Comparison of ENCODE assay signal across 8 cellular contexts in the genomic region with DNA sequence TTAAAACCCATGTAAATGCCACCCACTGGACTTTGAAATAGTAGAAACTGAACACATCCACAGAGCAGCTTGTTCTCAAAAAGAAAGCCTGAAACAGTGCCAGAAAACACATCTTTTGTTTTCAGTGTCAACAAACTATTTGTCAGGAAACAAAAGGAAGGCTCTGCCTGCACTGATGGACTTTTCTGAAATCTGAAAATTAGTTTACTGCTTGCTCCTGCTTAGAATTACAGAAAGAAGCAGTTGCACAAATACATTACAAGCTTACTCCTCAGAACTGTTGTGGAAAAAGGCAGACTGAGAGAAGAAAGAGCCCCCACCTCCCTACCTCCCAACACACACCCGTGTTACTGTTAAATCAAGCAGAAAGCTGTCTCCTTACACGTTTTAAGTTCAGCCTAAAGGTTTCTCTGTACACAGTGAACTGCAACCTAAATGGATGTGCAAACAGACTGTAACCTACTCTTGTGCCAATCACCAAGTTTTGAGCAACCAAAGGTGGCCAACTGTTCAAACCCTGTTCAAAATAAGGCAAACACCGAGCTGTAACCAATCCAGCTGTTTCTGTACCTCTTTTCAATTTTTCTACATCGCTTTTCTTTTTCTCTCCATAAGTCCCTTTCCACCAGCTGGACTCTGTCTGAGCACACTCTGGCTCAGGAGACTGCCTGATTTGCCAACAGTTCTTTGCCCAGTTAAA. TPM values are rescaled to one million over a fixed set of nuclear protein-coding genes. Genes with fewer than 3 reads are reported as not detected.
DNase-seq lines count a peak whose midpoint lies in the region; ATAC-seq and TF ChIP-seq lines count a peak whose summit lies in the region.

No MANE protein-coding gene starts in this region.

- H2AFZ ChIP-seq in osteoblast (ENCODE audit: low read length) = peak overlapping the region; percentile 39

- H3K36me3 ChIP-seq in osteoblast (ENCODE audit: insufficient read depth, low read length) = no peaks in the 10 kb centered on the region

- H3K4me3 ChIP-seq in coronary artery (peak overlapping the region; percentile 49), osteoblast (ENCODE audit: insufficient read depth, low read length) (no peak overlapping the region)

- ATAC-seq in GM18511 (IDR thresholded peaks at IDR 0.05; ENCODE audit: unreplicated experiment) = peak; percentile 25
- ATAC-seq in HG03432 (IDR thresholded peaks at IDR 0.05; ENCODE audit: unreplicated experiment) = peak; percentile 23
- no peak for ATAC-seq in GM18861 (IDR thresholded peaks at IDR 0.05; ENCODE audit: unreplicated experiment)
- no peak for ATAC-seq in HG03280 (IDR thresholded peaks at IDR 0.05; ENCODE audit: unreplicated experiment)

- no peak overlapping the region for H3K4me2 ChIP-seq in osteoblast (ENCODE audit: insufficient read depth, low read length)

- DNase-seq in coronary artery (ENCODE audit: low spot score) (no peak), osteoblast (ENCODE audit: insufficient read length, low spot score, missing footprints) (no peak), NCI-H1694 treated with DMSO at 0.1 percent for 48 hours (lab: John Stamatoyannopoulos, UW) (no peak), NCI-H446 (lab: John Stamatoyannopoulos, UW) (no peak)

- H3K27ac ChIP-seq in coronary artery (peak overlapping the region; percentile 46 to 72), osteoblast (ENCODE audit: low read depth, low read length) (no peak overlapping the region)

- H3K79me2 ChIP-seq in osteoblast (ENCODE audit: insufficient read depth, low read length) = no peaks in the 10 kb centered on the region

- H4K20me1 ChIP-seq in osteoblast (ENCODE audit: insufficient read depth, low read length) = no peaks in the 10 kb centered on the region

- H3K4me1 ChIP-seq in osteoblast (ENCODE audit: insufficient read depth, low read length) = no peaks in the 10 kb centered on the region

- no peak for TF ChIP-seq CTCF in coronary artery (IDR thresholded peaks at IDR 0.05)
- TF ChIP-seq CTCF in osteoblast (IDR thresholded peaks at IDR 0.05; ENCODE audit: extremely low read depth, low read depth, low read length) = no peak

- H3K9me3 ChIP-seq in osteoblast (ENCODE audit: low read depth, low read length) = no peaks in the 10 kb centered on the region

- H3K27me3 ChIP-seq in osteoblast (ENCODE audit: insufficient read depth, low read length) = no peaks in the 10 kb centered on the region

RNA-seq across cellular contexts. Expression of gene FRK, which starts 43.7 kb away (rescaled TPM):
- 1.1 and 1.2 TPM in 2 replicates for total RNA-seq in osteoblast

Comparison
In these comparisons a context has a peak if more than half of its experiments do, and no peak if none do; other contexts are left out.
1. ATAC-seq: peak in GM18511 (single experiment) and HG03432 (single experiment); none in GM18861 (single experiment) and HG03280 (single experiment).